ENCODE assay signal across 11 cellular contexts in the genomic region with DNA sequence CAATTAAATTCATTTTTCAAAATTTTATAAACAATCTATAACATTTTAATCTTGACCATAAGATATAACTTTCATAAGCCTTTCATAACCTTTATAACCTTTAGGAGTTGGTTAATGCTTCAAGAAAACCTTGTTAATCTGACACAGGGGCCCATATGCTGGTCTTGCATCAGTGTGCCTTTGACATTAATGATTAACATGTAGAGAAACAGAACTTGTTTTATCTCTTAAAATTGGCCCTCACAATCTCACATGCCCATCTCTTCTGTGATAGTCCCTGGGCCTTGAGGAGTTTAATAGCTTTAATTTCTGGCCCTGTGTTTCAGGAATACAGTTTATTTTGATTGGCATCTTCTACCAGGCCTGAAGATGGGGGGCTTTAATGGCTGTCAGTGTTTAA. TPM values are rescaled to one million over a fixed set of nuclear protein-coding genes. Genes with fewer than 3 reads are reported as not detected.
A peak's percentile ranks its signal among the peaks of the same experiment; 100 is the strongest.
DNase-seq lines count a peak whose midpoint lies in the region; ATAC-seq, FAIRE-seq and TF ChIP-seq lines count a peak whose summit lies in the region.
"Not testable (repeated sequence)": the region's sequence is repeated elsewhere in the genome, so short reads cannot be mapped to it uniquely, and the experiment has no call there.
"Had no signal": no experiment of that assay in that cellular context is flagged by ENCODE, and none has a peak within 500 bp of the region (broad histone marks: within the 10 kb centered on the region; RNA-seq: fewer than 3 reads in every experiment).

No MANE protein-coding gene starts in this region.

- H3K4me3 Mint-ChIP-seq in endodermal cell: not testable (repeated sequence)

- H3K27me3 ChIP-seq in endodermal cell (ENCODE audit: control insufficient read depth, insufficient read depth, low read length, poor library complexity, severe bottlenecking); liver (ENCODE audit: control insufficient read depth in 4 of 4, insufficient read depth in 4 of 4, low read length in 3 of 4): not testable (repeated sequence)

- DNase-seq in LoVo (ENCODE audit: low spot score): peak; percentile 14
- not testable (repeated sequence) for DNase-seq in endodermal cell; left lobe of liver (ENCODE audit: low spot score); urothelium cell line (ENCODE audit: low spot score)

- not testable (repeated sequence) for H3K27ac Mint-ChIP-seq in endodermal cell

- FAIRE-seq in urothelium cell line (lab: Jason Lieb, UNC): peak; percentile 17

- not testable (repeated sequence) for H3K27me3 Mint-ChIP-seq in endodermal cell (ENCODE audit: insufficient read depth)

- not testable (repeated sequence) for H3K36me3 Mint-ChIP-seq in endodermal cell (ENCODE audit: low read depth)

- not testable (repeated sequence) for H3K4me1 ChIP-seq in endodermal cell (ENCODE audit: control insufficient read depth, insufficient read depth, low read length)
- peaks cover 0 to 15% (median 10%) of the 10 kb centered on the region in 4 donors for H3K4me1 ChIP-seq in liver (ENCODE audit: control insufficient read depth in 4 of 4, insufficient read depth in 4 of 4, low read length in 3 of 4)

- not testable (repeated sequence) for H3K27ac ChIP-seq in endodermal cell (ENCODE audit: low read depth, low read length); liver (ENCODE audit: low read depth in 1 of 2, low read length in 2 of 2)

- H3K4me1 Mint-ChIP-seq in endodermal cell: not testable (repeated sequence)

- peak overlapping the region; percentile 6 for H3K4me3 ChIP-seq in endodermal cell (ENCODE audit: low read length)
- H3K4me3 ChIP-seq in liver (ENCODE audit: low read depth in 1 of 3, low read length in 3 of 3): not testable (repeated sequence)

- H3K36me3 ChIP-seq in endodermal cell (ENCODE audit: control insufficient read depth, insufficient read depth, low read length); liver (ENCODE audit: control insufficient read depth in 4 of 4, insufficient read depth in 3 of 4, low read depth in 1 of 4, low read length in 3 of 4): not testable (repeated sequence)

- peaks cover 52% of the 10 kb centered on the region for H3K9me3 Mint-ChIP-seq in endodermal cell

- H3K9me3 ChIP-seq in endodermal cell (ENCODE audit: control insufficient read depth, low read length): peaks cover 50% of the 10 kb centered on the region
- not testable (repeated sequence) for H3K9me3 ChIP-seq in liver (ENCODE audit: control insufficient read depth in 4 of 4, low read length in 3 of 4)

- H3K9ac ChIP-seq in endodermal cell (ENCODE audit: extremely low read depth, low read length, poor library complexity, severe bottlenecking); liver (ENCODE audit: low read depth in 1 of 2, low read length in 2 of 2): not testable (repeated sequence)

- ATAC-seq in left lobe of liver: peak; percentile 69

- not testable (repeated sequence) for TF ChIP-seq RAD21 in liver (IDR thresholded peaks at IDR 0.05)

- TF ChIP-seq CTCF in endodermal cell (conservative IDR thresholded peaks at IDR 0.05); liver (IDR thresholded peaks at IDR 0.05; ENCODE audit: low read depth, low read length, missing input control): not testable (repeated sequence)

TF ChIP-seq in liver, 16 proteins besides CTCF, POLR2A, EP300 and RAD21:
- TF ChIP-seq HNF4A (conservative IDR thresholded peaks at IDR 0.05): peak in 1 of 2 donors; percentile 24
- TF ChIP-seq ATF3 (IDR thresholded peaks at IDR 0.05): peak; percentile 48

RNA-seq across cellular contexts. Expression of gene RDH12, which starts 7.7 kb away (rescaled TPM):
- total RNA-seq in endodermal cell: under 1 TPM; 0.13 to 0.18 TPM
- 0.25 TPM for polyA plus RNA-seq in endodermal cell (2013, experiment 1 of 2)
- polyA plus RNA-seq in endodermal cell (2013, experiment 2 of 2): 0.12 TPM
- total RNA-seq in left lobe of liver: 1.4 TPM
- 1 to 10 TPM in 1 of 2 donors, under 1 TPM in 1; 0.09 to 1.1 TPM for total RNA-seq in liver
- polyA plus RNA-seq in liver: 1 to 10 TPM in 1 of 2 donors, under 1 TPM in 1; 0.74 to 3.4 TPM
- total RNA-seq: A673; CD4-positive, alpha-beta memory T cell; CD4-positive, CD25-positive, alpha-beta regulatory T cell; CD8-positive, alpha-beta memory T cell had no signal
- polyA plus RNA-seq: AG04450; CD14-positive monocyte; CD4-positive, alpha-beta memory T cell; CD4-positive, CD25-positive, alpha-beta regulatory T cell; CD8-positive, alpha-beta memory T cell had no signal

RNA-seq across cellular contexts. Expression of gene RDH11, which starts 13.8 kb away (rescaled TPM):
- total RNA-seq in endodermal cell (10 to 100 TPM; 73.5 to 75.0 TPM), left lobe of liver (85.1 TPM), liver (100 to 1,000 TPM; 173 to 174 TPM)
- polyA plus RNA-seq in endodermal cell (2013, experiment 1 of 2): 98.6 TPM
- polyA plus RNA-seq in endodermal cell (2013, experiment 2 of 2): 95.6 TPM
- 100 to 1,000 TPM in 1 of 2 donors, 10 to 100 TPM in 1; 99.7 to 102 TPM for polyA plus RNA-seq in liver

RNA-seq across cellular contexts. Expression of gene VTI1B, which starts 34.9 kb away (rescaled TPM):
- 100 to 1,000 TPM; 118 to 120 TPM for total RNA-seq in endodermal cell
- polyA plus RNA-seq in endodermal cell (2013, experiment 1 of 2): 71.4 TPM
- polyA plus RNA-seq in endodermal cell (2013, experiment 2 of 2): 63.9 TPM
- total RNA-seq in left lobe of liver: 58.9 TPM
- total RNA-seq in liver: 10 to 100 TPM; 26.5 to 28.0 TPM
- 10 to 100 TPM; 29.8 to 76.3 TPM for polyA plus RNA-seq in liver
